12 cellular contexts compared by ENCODE assay signal in the genomic region with DNA sequence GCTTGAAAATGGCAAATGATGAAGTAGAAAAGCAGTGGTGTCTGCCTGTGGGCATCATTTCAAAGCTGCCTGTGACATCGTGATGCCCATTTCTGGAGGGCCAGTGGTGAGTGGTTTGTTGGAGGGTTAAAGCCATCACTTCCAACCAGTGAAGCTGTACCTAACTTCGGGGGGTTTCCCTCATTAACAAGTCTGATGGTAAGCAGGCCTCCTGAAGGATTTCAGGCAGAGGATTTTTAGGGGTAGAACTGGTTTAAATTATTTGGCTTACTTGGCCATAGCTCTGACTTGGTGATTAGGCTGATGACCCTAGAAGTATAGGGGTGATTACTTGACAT. TPM values are rescaled to one million over a fixed set of nuclear protein-coding genes. Genes with fewer than 3 reads are reported as not detected.
DNase-seq lines count a peak whose midpoint lies in the region; ATAC-seq and TF ChIP-seq lines count a peak whose summit lies in the region.
"Had no signal": no experiment of that assay in that cellular context is flagged by ENCODE, and none has a peak within 500 bp of the region (broad histone marks: within the 10 kb centered on the region; RNA-seq: fewer than 3 reads in every experiment).

No MANE protein-coding gene starts in this region.

- peaks cover 8% of the 10 kb centered on the region for H3K9me3 Mint-ChIP-seq in activated naive CD4-positive, alpha-beta T cell treated with anti-CD3 and anti-CD28 coated beads, Interleukin-2, amount 50 U/mL, for 24 hours

- ATAC-seq in HG03432 (IDR thresholded peaks at IDR 0.05; ENCODE audit: unreplicated experiment): peak; percentile 42
- ATAC-seq in HG03469 (IDR thresholded peaks at IDR 0.05; ENCODE audit: unreplicated experiment): no peak
- ATAC-seq in Right ventricle myocardium inferior: no peak
- ATAC-seq: pancreas had no signal

- H3K4me1 Mint-ChIP-seq in activated naive CD4-positive, alpha-beta T cell treated with anti-CD3 and anti-CD28 coated beads, Interleukin-2, amount 50 U/mL, for 24 hours: peaks cover 96% of the 10 kb centered on the region

- no peaks in the 10 kb centered on the region for H3K27me3 ChIP-seq in effector memory CD4-positive, alpha-beta T cell (replicated peaks; ENCODE audit: control insufficient read depth, insufficient read depth, low read length, poor library complexity, severe bottlenecking)
- no peaks in the 10 kb centered on the region for H3K27me3 ChIP-seq in vagina
- H3K27me3 ChIP-seq: brain microvascular endothelial cell, pancreas had no signal

- H3K4me3 Mint-ChIP-seq in activated naive CD4-positive, alpha-beta T cell treated with anti-CD3 and anti-CD28 coated beads, Interleukin-2, amount 50 U/mL, for 24 hours: peak overlapping the region; percentile 97

- H3K4me3 ChIP-seq in effector memory CD4-positive, alpha-beta T cell (ENCODE audit: insufficient read depth, low read depth, low read length, poor library complexity, severe bottlenecking): no peak overlapping the region
- no peak overlapping the region for H3K4me3 ChIP-seq in vagina
- H3K4me3 ChIP-seq: pancreas had no signal

- H3K9me3 ChIP-seq in effector memory CD4-positive, alpha-beta T cell (ENCODE audit: control insufficient read depth, low read length): no peaks in the 10 kb centered on the region
- H3K9me3 ChIP-seq in vagina: no peaks in the 10 kb centered on the region
- H3K9me3 ChIP-seq: pancreas had no signal

- TF ChIP-seq POLR2A in vagina (IDR thresholded peaks at IDR 0.05): no peak

- H3K36me3 ChIP-seq in effector memory CD4-positive, alpha-beta T cell (ENCODE audit: control insufficient read depth, insufficient read depth, low read length): peaks cover 9% of the 10 kb centered on the region
- H3K36me3 ChIP-seq in vagina: no peaks in the 10 kb centered on the region
- H3K36me3 ChIP-seq: brain microvascular endothelial cell, pancreas had no signal

- intact Hi-C loops in vagina (cut with DNase I): no loop called here
- intact Hi-C loops in Right ventricle myocardium inferior (cut with DNase I): no loop called here

- H3K4me1 ChIP-seq in effector memory CD4-positive, alpha-beta T cell (ENCODE audit: control insufficient read depth, insufficient read depth, low read length, poor library complexity, severe bottlenecking): peaks cover 66% of the 10 kb centered on the region
- peaks cover 68% of the 10 kb centered on the region for H3K4me1 ChIP-seq in vagina

- DNase-seq in activated naive CD4-positive, alpha-beta T cell (lab: John Stamatoyannopoulos, UW): no peak
- peak in 1 of 3 donors; percentile 9 for DNase-seq in effector memory CD4-positive, alpha-beta T cell
- DNase-seq in vagina (ENCODE audit: extremely low spot score in 2 of 2) (no peak), Right ventricle myocardium inferior (ENCODE audit: missing footprints) (no peak)
- DNase-seq in stimulated activated CD4-positive, alpha-beta T cell treated with anti-CD3 and anti-CD28 coated beads, Interleukin-1b, Interleukin-23, amount 100 ng/mL, for 48 hours: no peak
- DNase-seq: brain microvascular endothelial cell, pancreas, T-helper 9 cell had no signal

- peak overlapping the region; percentile 100 for H3K27ac Mint-ChIP-seq in activated naive CD4-positive, alpha-beta T cell treated with anti-CD3 and anti-CD28 coated beads, Interleukin-2, amount 50 U/mL, for 24 hours

- TF ChIP-seq CTCF in vagina (IDR thresholded peaks at IDR 0.05): no peak

- H3K36me3 Mint-ChIP-seq in activated naive CD4-positive, alpha-beta T cell treated with anti-CD3 and anti-CD28 coated beads, Interleukin-2, amount 50 U/mL, for 24 hours: peaks cover 73% of the 10 kb centered on the region

- no peaks in the 10 kb centered on the region for H3K27me3 Mint-ChIP-seq in activated naive CD4-positive, alpha-beta T cell treated with anti-CD3 and anti-CD28 coated beads, Interleukin-2, amount 50 U/mL, for 24 hours

- peak overlapping the region; percentile 73 for H3K27ac ChIP-seq in effector memory CD4-positive, alpha-beta T cell (ENCODE audit: insufficient read depth, low read length, poor library complexity, severe bottlenecking)
- H3K27ac ChIP-seq in vagina: peak overlapping the region; percentile 13
- H3K27ac ChIP-seq: brain microvascular endothelial cell, HL-60, pancreas had no signal

RNA-seq across cellular contexts. Expression of a gene that starts 10.7 kb away (rescaled TPM):
- total RNA-seq in vagina: 34.4 TPM
- 17.8 TPM for total RNA-seq in Right ventricle myocardium inferior
